Comparison of ENCODE assay signal across 8 cellular contexts in the genomic region with DNA sequence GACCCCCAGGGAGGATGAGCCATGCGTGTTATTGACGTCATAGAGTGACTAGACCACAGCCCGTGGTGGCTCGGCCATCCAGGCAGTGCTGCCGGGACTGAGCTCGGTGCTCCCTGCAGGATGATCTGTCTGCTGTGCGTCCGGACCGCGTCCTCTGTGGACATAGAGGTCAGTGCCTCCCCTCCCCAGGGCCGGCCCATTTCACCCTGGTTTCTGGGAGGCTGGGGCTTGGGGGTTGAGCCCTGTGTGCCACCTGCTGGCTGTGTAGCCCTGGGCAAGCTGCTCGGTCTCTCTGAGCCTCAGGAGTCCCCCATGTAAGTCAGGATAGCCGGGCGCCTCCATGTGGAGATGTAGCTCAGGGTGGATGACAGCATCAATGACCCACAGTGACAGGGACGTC. TPM values are rescaled to one million over a fixed set of nuclear protein-coding genes. Genes with fewer than 3 reads are reported as not detected.
DNase-seq lines count a peak whose midpoint lies in the region; ATAC-seq, FAIRE-seq and TF ChIP-seq lines count a peak whose summit lies in the region.
"Had no signal": no experiment of that assay in that cellular context is flagged by ENCODE, and none has a peak within 500 bp of the region (broad histone marks: within the 10 kb centered on the region; RNA-seq: fewer than 3 reads in every experiment).

No MANE protein-coding gene starts in this region.

- no peaks in the 10 kb centered on the region for H3K27me3 Mint-ChIP-seq in astrocyte (ENCODE audit: low read depth, unreplicated experiment)
- H3K27me3 Mint-ChIP-seq: stimulated activated naive B cell treated with anti-CD40 and anti-IgM and Interleukin-4, amounts not matched to agents 10 μg/mL and 1 μg/mL and 100 μg/mL, for 72 hours had no signal

- peaks cover 15% of the 10 kb centered on the region for H3K36me3 Mint-ChIP-seq in astrocyte (ENCODE audit: low read depth, unreplicated experiment)

- H3K4me3 Mint-ChIP-seq in astrocyte (ENCODE audit: unreplicated experiment), result no peak overlapping the region
- H3K4me3 Mint-ChIP-seq: stimulated activated naive B cell treated with anti-CD40 and anti-IgM and Interleukin-4, amounts not matched to agents 10 μg/mL and 1 μg/mL and 100 μg/mL, for 72 hours had no signal

- no peak overlapping the region for H3K27ac ChIP-seq in astrocyte (ENCODE audit: low read depth, low read length)

- peak overlapping the region; percentile 34 for H3K27ac Mint-ChIP-seq in astrocyte (ENCODE audit: unreplicated experiment)
- H3K27ac Mint-ChIP-seq: stimulated activated naive B cell treated with anti-CD40 and anti-IgM and Interleukin-4, amounts not matched to agents 10 μg/mL and 1 μg/mL and 100 μg/mL, for 72 hours had no signal

- H3K27me3 ChIP-seq in astrocyte (ENCODE audit: insufficient read depth, low read length), result no peaks in the 10 kb centered on the region

- no peak overlapping the region for H3K4me3 ChIP-seq in astrocyte (ENCODE audit: insufficient read depth, low read depth, low read length)

- H3K9ac ChIP-seq in astrocyte (ENCODE audit: low read length), result no peak overlapping the region

- peaks cover 24% of the 10 kb centered on the region for H4K20me1 ChIP-seq in astrocyte (ENCODE audit: insufficient read depth, low read length)

- no peaks in the 10 kb centered on the region for H3K4me1 Mint-ChIP-seq in astrocyte (ENCODE audit: low read depth, unreplicated experiment)

- peaks cover 3% of the 10 kb centered on the region for H3K4me1 ChIP-seq in astrocyte (ENCODE audit: insufficient read depth, low read length)

- H3K79me2 ChIP-seq in astrocyte (ENCODE audit: insufficient read depth, low read length), result no peaks in the 10 kb centered on the region

- no peaks in the 10 kb centered on the region for H3K9me3 ChIP-seq in astrocyte (ENCODE audit: insufficient read depth, low read depth, low read length)

- H3K36me3 ChIP-seq in astrocyte (ENCODE audit: insufficient read depth, low read length), result peaks cover 6% of the 10 kb centered on the region

- no peak overlapping the region for H2AFZ ChIP-seq in astrocyte (ENCODE audit: low read depth, low read length)

- no peak for FAIRE-seq in astrocyte (lab: Jason Lieb, UNC)

- H3K9me3 Mint-ChIP-seq in astrocyte (ENCODE audit: unreplicated experiment), result no peaks in the 10 kb centered on the region
- H3K9me3 Mint-ChIP-seq: stimulated activated naive B cell treated with anti-CD40 and anti-IgM and Interleukin-4, amounts not matched to agents 10 μg/mL and 1 μg/mL and 100 μg/mL, for 72 hours had no signal

- DNase-seq in astrocyte (ENCODE audit: low read depth) (no peak), midbrain (lab: John Stamatoyannopoulos, UW) (peak; percentile 2), SW480 (ENCODE audit: low spot score) (no peak)
- DNase-seq in stimulated activated CD4-positive, alpha-beta T cell treated with anti-CD3 and anti-CD28 coated beads, Interleukin-1b, Interleukin-23, amount 100 ng/mL, for 48 hours, result no peak
- DNase-seq: right cardiac atrium; stimulated activated naive B cell treated with anti-CD40 and anti-IgM and Interleukin-4, amounts not matched to agents 10 μg/mL and 1 μg/mL and 100 μg/mL, for 72 hours had no signal

- 0 out of 2 replicates have a peak, but pooled peaks have one; percentile 6 for TF ChIP-seq CTCF in GM12874 (IDR thresholded peaks at IDR 0.05; ENCODE audit: insufficient read depth, low read depth, low read length)
- TF ChIP-seq CTCF in astrocyte (IDR thresholded peaks at IDR 0.05; ENCODE audit: insufficient read depth, low read depth, low read length), result no peak

- H3K4me2 ChIP-seq in astrocyte (ENCODE audit: low read length), result no peak overlapping the region

- no peak for ATAC-seq in GM18511 (IDR thresholded peaks at IDR 0.05; ENCODE audit: unreplicated experiment)
- ATAC-seq: stimulated activated naive B cell treated with anti-CD40 and anti-IgM and Interleukin-4, amounts not matched to agents 10 μg/mL and 1 μg/mL and 100 μg/mL, for 72 hours had no signal

RNA-seq across cellular contexts. Expression of gene TSC2, which starts 8.3 kb away (rescaled TPM):
- total RNA-seq in astrocyte, result 89.5 and 94.6 TPM in 2 replicates

RNA-seq across cellular contexts. Expression of gene NTHL1, which starts 8.4 kb away (rescaled TPM):
- total RNA-seq in astrocyte, result 13.2 and 13.7 TPM in 2 replicates

RNA-seq across cellular contexts. Expression of gene NHERF2, which starts 29.4 kb away (rescaled TPM):
- total RNA-seq in astrocyte, result 92.5 and 106 TPM in 2 replicates

RNA-seq across cellular contexts. Expression of gene NPW, which starts 36.5 kb away (rescaled TPM):
- total RNA-seq in astrocyte, result 2.1 and 2.9 TPM in 2 replicates
- total RNA-seq: right cardiac atrium had no signal

RNA-seq across cellular contexts. Expression of gene ZNF598, which starts 46.5 kb away (rescaled TPM):
- 46.0 and 50.0 TPM in 2 replicates for total RNA-seq in astrocyte
